ENCODE assay signal across 17 cellular contexts in genomic region chr5:76493190-76493837, GRCh38.
A peak's percentile ranks its signal among the peaks of the same experiment; 100 is the strongest.
DNase-seq lines count a peak whose midpoint lies in the region; ATAC-seq lines count a peak whose summit lies in the region.
"Had no signal": no experiment of that assay in that cellular context is flagged by ENCODE, and none has a peak within 500 bp of the region (broad histone marks: within the 10 kb centered on the region; RNA-seq: fewer than 3 reads in every experiment).

No MANE protein-coding gene starts in this region.

- no CpG with 5 or more reads among the region's 8 CpGs for WGBS in mesendoderm (ENCODE audit: extremely low coverage, insufficient coverage, low lambda C conversion rate)

- peaks cover 21% of the 10 kb centered on the region for H3K36me3 Mint-ChIP-seq in activated naive CD8-positive, alpha-beta T cell treated with anti-CD3 and anti-CD28 coated beads, Interleukin-2, amount 10 ng/mL, durations not matched to agents 7 days and 5 days
- peaks cover 2% of the 10 kb centered on the region for H3K36me3 Mint-ChIP-seq in activated naive CD8-positive, alpha-beta T cell treated with anti-CD3 and anti-CD28 coated beads, Interleukin-2, amount 50 U/mL, for 24 hours (ENCODE audit: low read depth)
- H3K36me3 Mint-ChIP-seq in effector memory CD8-positive, alpha-beta T cell (ENCODE audit: insufficient read depth) = peaks cover 15% of the 10 kb centered on the region

- peak overlapping the region; percentile 51 for H3K56ac ChIP-seq in mesendoderm (ENCODE audit: low read length)

- H3K4me3 ChIP-seq in mesendoderm (ENCODE audit: low read length) = no peak overlapping the region
- H3K4me3 ChIP-seq: HAP-1, SJCRH30 had no signal

- ATAC-seq in activated naive CD8-positive, alpha-beta T cell treated with anti-CD3 and anti-CD28 coated beads, Interleukin-2, amount 10 ng/mL, durations not matched to agents 7 days and 5 days (ENCODE audit: low read depth) = no peak
- ATAC-seq in activated naive CD8-positive, alpha-beta T cell treated with anti-CD3 and anti-CD28 coated beads, Interleukin-2, amount 50 U/mL, for 24 hours = no peak
- no peak for ATAC-seq in effector memory CD8-positive, alpha-beta T cell (replicated peaks)
- ATAC-seq in Right ventricle myocardium superior (ENCODE audit: poor library complexity) = no peak

- no peaks in the 10 kb centered on the region for H3K36me3 ChIP-seq in mesendoderm (ENCODE audit: control insufficient read depth, insufficient read depth, low read length)
- H3K36me3 ChIP-seq: HAP-1, SJCRH30 had no signal

- no peak overlapping the region for H4K8ac ChIP-seq in mesendoderm (ENCODE audit: low read depth, low read length)

- POLR2A ChIA-PET in activated naive CD8-positive, alpha-beta T cell treated with anti-CD3 and anti-CD28 coated beads, Interleukin-2, amount 10 ng/mL, durations not matched to agents 7 days and 5 days (lab: Charles Lee) = no interaction called here

- H2BK5ac ChIP-seq in mesendoderm (ENCODE audit: low read length) = no peak overlapping the region

- no peak overlapping the region for H3K4me3 Mint-ChIP-seq in activated naive CD8-positive, alpha-beta T cell treated with anti-CD3 and anti-CD28 coated beads, Interleukin-2, amount 10 ng/mL, durations not matched to agents 7 days and 5 days
- H3K4me3 Mint-ChIP-seq in activated naive CD8-positive, alpha-beta T cell treated with anti-CD3 and anti-CD28 coated beads, Interleukin-2, amount 50 U/mL, for 24 hours = no peak overlapping the region
- no peak overlapping the region for H3K4me3 Mint-ChIP-seq in effector memory CD8-positive, alpha-beta T cell
- H3K4me3 Mint-ChIP-seq: IgD-negative memory B cell had no signal

- no peak overlapping the region for H3K18ac ChIP-seq in mesendoderm (ENCODE audit: low read length)

- H3K4ac ChIP-seq in mesendoderm (ENCODE audit: low read depth, low read length) = peak overlapping the region; percentile 17

- intact Hi-C loops in Right ventricle myocardium superior (cut with DNase I) = no loop called here

- H3K9ac ChIP-seq in mesendoderm (ENCODE audit: low read length) = no peak overlapping the region

- H3K79me1 ChIP-seq in mesendoderm (ENCODE audit: low read length) = peaks cover 2% of the 10 kb centered on the region

- no peak overlapping the region for H2AK5ac ChIP-seq in mesendoderm (ENCODE audit: low read length)

- H3K4me2 ChIP-seq in mesendoderm (ENCODE audit: low read length) = no peak overlapping the region

- no peak overlapping the region for H4K5ac ChIP-seq in mesendoderm (ENCODE audit: low read length)

- H3K23ac ChIP-seq in mesendoderm (ENCODE audit: low read length) = no peak overlapping the region

- H2BK120ac ChIP-seq in mesendoderm (ENCODE audit: low read depth, low read length) = no peak overlapping the region

- peaks cover 10% of the 10 kb centered on the region for H3K4me1 Mint-ChIP-seq in activated naive CD8-positive, alpha-beta T cell treated with anti-CD3 and anti-CD28 coated beads, Interleukin-2, amount 10 ng/mL, durations not matched to agents 7 days and 5 days
- H3K4me1 Mint-ChIP-seq in activated naive CD8-positive, alpha-beta T cell treated with anti-CD3 and anti-CD28 coated beads, Interleukin-2, amount 50 U/mL, for 24 hours = peaks cover 26% of the 10 kb centered on the region
- H3K4me1 Mint-ChIP-seq in effector memory CD8-positive, alpha-beta T cell (ENCODE audit: low read depth in 2 of 2) = peaks cover 57 to 81% of the 10 kb centered on the region in 2 donors

- no peak overlapping the region for H3K27ac ChIP-seq in mesendoderm (ENCODE audit: low read depth, low read length)
- H3K27ac ChIP-seq: SJCRH30 had no signal

- H3K27me3 Mint-ChIP-seq in activated naive CD8-positive, alpha-beta T cell treated with anti-CD3 and anti-CD28 coated beads, Interleukin-2, amount 10 ng/mL, durations not matched to agents 7 days and 5 days = no peaks in the 10 kb centered on the region
- H3K27me3 Mint-ChIP-seq in activated naive CD8-positive, alpha-beta T cell treated with anti-CD3 and anti-CD28 coated beads, Interleukin-2, amount 50 U/mL, for 24 hours = no peaks in the 10 kb centered on the region
- no peaks in the 10 kb centered on the region for H3K27me3 Mint-ChIP-seq in effector memory CD8-positive, alpha-beta T cell
- H3K27me3 Mint-ChIP-seq: IgD-negative memory B cell had no signal

- H3K27me3 ChIP-seq in mesendoderm (ENCODE audit: insufficient read depth, low read length, poor library complexity) = no peaks in the 10 kb centered on the region

- no peaks in the 10 kb centered on the region for H3K9me3 Mint-ChIP-seq in activated naive CD8-positive, alpha-beta T cell treated with anti-CD3 and anti-CD28 coated beads, Interleukin-2, amount 10 ng/mL, durations not matched to agents 7 days and 5 days
- H3K9me3 Mint-ChIP-seq in activated naive CD8-positive, alpha-beta T cell treated with anti-CD3 and anti-CD28 coated beads, Interleukin-2, amount 50 U/mL, for 24 hours = no peaks in the 10 kb centered on the region
- H3K9me3 Mint-ChIP-seq in effector memory CD8-positive, alpha-beta T cell = no peaks in the 10 kb centered on the region
- H3K9me3 Mint-ChIP-seq: IgD-negative memory B cell had no signal

- peak overlapping the region; percentile 28 for H3K27ac Mint-ChIP-seq in activated naive CD8-positive, alpha-beta T cell treated with anti-CD3 and anti-CD28 coated beads, Interleukin-2, amount 10 ng/mL, durations not matched to agents 7 days and 5 days
- H3K27ac Mint-ChIP-seq in activated naive CD8-positive, alpha-beta T cell treated with anti-CD3 and anti-CD28 coated beads, Interleukin-2, amount 50 U/mL, for 24 hours = no peak overlapping the region
- peak overlapping the region; percentile 49 to 70 for H3K27ac Mint-ChIP-seq in effector memory CD8-positive, alpha-beta T cell
- H3K27ac Mint-ChIP-seq: IgD-negative memory B cell had no signal

- no peaks in the 10 kb centered on the region for H3K79me2 ChIP-seq in mesendoderm (ENCODE audit: control insufficient read depth, insufficient read depth, low read length)

- DNase-seq in activated naive CD8-positive, alpha-beta T cell treated with anti-CD3 and anti-CD28 coated beads, Interleukin-2, amount 10 ng/mL, durations not matched to agents 7 days and 5 days = no peak
- no peak for DNase-seq in activated naive CD8-positive, alpha-beta T cell treated with anti-CD3 and anti-CD28 coated beads, Interleukin-2, amount 50 U/mL, for 24 hours
- no peak for DNase-seq in effector memory CD8-positive, alpha-beta T cell
- no peak for DNase-seq in mesendoderm
- no peak for DNase-seq in SIG-M5 (lab: John Stamatoyannopoulos, UW)
- no peak for DNase-seq in NCI-H1092 (lab: John Stamatoyannopoulos, UW)
- no peak for DNase-seq in NCI-H748 treated with DMSO at 0.1 percent for 48 hours (lab: John Stamatoyannopoulos, UW)
- no peak for DNase-seq in Right ventricle myocardium superior
- DNase-seq: EL, Kasumi-1, NCI-H187, NCI-H345, NCI-H526, RPMI8226, SJCRH30 had no signal

- peaks cover 15% of the 10 kb centered on the region for H3K4me1 ChIP-seq in mesendoderm (ENCODE audit: control insufficient read depth, low read depth, low read length)
- H3K4me1 ChIP-seq: SJCRH30 had no signal

- H2BK15ac ChIP-seq in mesendoderm (replicated peaks; ENCODE audit: low read depth) = no peak overlapping the region
